ENCODE assay signal across 20 cellular contexts in genomic region chr5:44681906-44682305, GRCh38.
"Had no signal": no experiment of that assay in that cellular context is flagged by ENCODE, and none has a peak within 500 bp of the region (broad histone marks: within the 10 kb centered on the region; RNA-seq: fewer than 3 reads in every experiment).

No MANE protein-coding gene starts in this region.

- H3K27me3 Mint-ChIP-seq: dendritic cell treated with granulocyte-macrophage colony-stimulating factor and Interleukin-4, amounts not matched to agents 40 ng/mL and 50 ng/mL, for 4 days; effector memory CD8-positive, alpha-beta T cell; naive thymus-derived CD4-positive, alpha-beta T cell had no signal

- H3K4me3 Mint-ChIP-seq: dendritic cell treated with granulocyte-macrophage colony-stimulating factor and Interleukin-4, amounts not matched to agents 40 ng/mL and 50 ng/mL, for 4 days; effector memory CD8-positive, alpha-beta T cell; endodermal cell; naive thymus-derived CD4-positive, alpha-beta T cell had no signal

- H3K27ac Mint-ChIP-seq: dendritic cell treated with granulocyte-macrophage colony-stimulating factor and Interleukin-4, amounts not matched to agents 40 ng/mL and 50 ng/mL, for 4 days; effector memory CD8-positive, alpha-beta T cell; endodermal cell; naive thymus-derived CD4-positive, alpha-beta T cell had no signal

- H3K36me3 Mint-ChIP-seq: naive thymus-derived CD4-positive, alpha-beta T cell had no signal

- H3K4me1 Mint-ChIP-seq: endodermal cell; naive thymus-derived CD4-positive, alpha-beta T cell had no signal

- DNase-seq: colonic mucosa; cortex of kidney; effector CD8-positive, alpha-beta T cell; effector memory CD8-positive, alpha-beta T cell; endodermal cell; erythroblast; esophagus squamous epithelium; foreskin fibroblast; foreskin melanocyte; gastrocnemius medialis; heart left ventricle; hippocampal formation; left cardiac atrium; left lung; left ventricle myocardium superior; lower lobe of right lung; mesenchymal stem cell; midbrain; naive thymus-derived CD4-positive, alpha-beta T cell had no signal

- H3K9me3 Mint-ChIP-seq: endodermal cell had no signal
